ENCODE assay signal across 1 cellular context in the genomic region with DNA sequence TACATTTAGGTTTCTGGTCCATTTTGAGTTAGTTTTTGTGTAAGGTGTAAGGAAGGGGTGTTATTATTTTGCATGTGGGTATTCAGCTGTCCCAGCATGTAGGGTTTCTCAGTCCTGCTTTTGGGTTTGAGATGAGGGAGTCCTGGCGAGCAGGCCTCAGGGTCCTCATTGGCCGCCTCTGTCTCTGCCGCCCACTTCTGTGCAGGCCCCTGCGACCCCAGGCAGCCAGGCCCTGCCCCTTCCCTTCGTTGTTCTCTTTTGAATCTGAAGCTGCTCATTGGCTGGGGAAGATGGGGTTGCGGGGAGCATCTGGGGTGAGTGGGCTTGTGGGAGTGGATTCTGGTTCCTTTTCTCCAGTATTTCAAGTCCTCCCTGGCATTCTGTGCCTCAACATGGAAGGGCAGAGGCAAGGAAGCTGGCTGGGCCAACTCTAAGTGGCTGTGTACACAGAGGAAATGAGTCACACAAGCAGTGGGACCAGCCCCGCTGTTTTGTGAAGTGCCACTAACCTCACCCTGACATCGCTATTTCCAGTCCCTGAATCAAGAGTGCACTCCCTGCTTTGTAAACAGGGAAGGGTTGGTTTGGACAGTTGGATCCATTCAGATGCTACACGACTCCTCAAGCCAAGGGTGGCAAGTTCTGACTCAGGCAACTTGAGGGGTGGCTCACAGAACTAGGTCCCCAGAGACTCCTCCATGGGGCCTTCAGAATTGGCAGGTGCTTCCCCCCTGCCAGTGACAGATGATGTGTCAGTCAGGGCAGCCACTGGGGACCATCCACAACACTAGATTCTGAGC.
TF ChIP-seq lines count a peak whose summit lies in the region.
"Not testable (repeated sequence)": the region's sequence is repeated elsewhere in the genome, so short reads cannot be mapped to it uniquely, and the experiment has no call there.

No MANE protein-coding gene starts in this region.

TF ChIP-seq in HepG2, 621 proteins besides CTCF, POLR2A, EP300 and RAD21 (continued from another document):
- TF ChIP-seq FOXP4 (CRISPR knock-in tag; IDR thresholded peaks at IDR 0.05), result peak; percentile 40; the same call in 1 of the 2 replicates
- not testable (repeated sequence) for TF ChIP-seq SOX13, NR2F6 (IDR thresholded peaks at IDR 0.05)
- TF ChIP-seq SOX13 (CRISPR knock-in tag; conservative IDR thresholded peaks at IDR 0.05 in 1 of 2, IDR thresholded peaks at IDR 0.05 in 1 of 2), result peak in 1 of 2 experiments; percentile 16; a peak in 1 of 4 replicates
- 0 out of 2 replicates have a peak, but pooled peaks have one; percentile 27 for TF ChIP-seq MIER3 (CRISPR knock-in tag; IDR thresholded peaks at IDR 0.05; ENCODE audit: borderline replicate concordance)
- TF ChIP-seq, protein P1, sequence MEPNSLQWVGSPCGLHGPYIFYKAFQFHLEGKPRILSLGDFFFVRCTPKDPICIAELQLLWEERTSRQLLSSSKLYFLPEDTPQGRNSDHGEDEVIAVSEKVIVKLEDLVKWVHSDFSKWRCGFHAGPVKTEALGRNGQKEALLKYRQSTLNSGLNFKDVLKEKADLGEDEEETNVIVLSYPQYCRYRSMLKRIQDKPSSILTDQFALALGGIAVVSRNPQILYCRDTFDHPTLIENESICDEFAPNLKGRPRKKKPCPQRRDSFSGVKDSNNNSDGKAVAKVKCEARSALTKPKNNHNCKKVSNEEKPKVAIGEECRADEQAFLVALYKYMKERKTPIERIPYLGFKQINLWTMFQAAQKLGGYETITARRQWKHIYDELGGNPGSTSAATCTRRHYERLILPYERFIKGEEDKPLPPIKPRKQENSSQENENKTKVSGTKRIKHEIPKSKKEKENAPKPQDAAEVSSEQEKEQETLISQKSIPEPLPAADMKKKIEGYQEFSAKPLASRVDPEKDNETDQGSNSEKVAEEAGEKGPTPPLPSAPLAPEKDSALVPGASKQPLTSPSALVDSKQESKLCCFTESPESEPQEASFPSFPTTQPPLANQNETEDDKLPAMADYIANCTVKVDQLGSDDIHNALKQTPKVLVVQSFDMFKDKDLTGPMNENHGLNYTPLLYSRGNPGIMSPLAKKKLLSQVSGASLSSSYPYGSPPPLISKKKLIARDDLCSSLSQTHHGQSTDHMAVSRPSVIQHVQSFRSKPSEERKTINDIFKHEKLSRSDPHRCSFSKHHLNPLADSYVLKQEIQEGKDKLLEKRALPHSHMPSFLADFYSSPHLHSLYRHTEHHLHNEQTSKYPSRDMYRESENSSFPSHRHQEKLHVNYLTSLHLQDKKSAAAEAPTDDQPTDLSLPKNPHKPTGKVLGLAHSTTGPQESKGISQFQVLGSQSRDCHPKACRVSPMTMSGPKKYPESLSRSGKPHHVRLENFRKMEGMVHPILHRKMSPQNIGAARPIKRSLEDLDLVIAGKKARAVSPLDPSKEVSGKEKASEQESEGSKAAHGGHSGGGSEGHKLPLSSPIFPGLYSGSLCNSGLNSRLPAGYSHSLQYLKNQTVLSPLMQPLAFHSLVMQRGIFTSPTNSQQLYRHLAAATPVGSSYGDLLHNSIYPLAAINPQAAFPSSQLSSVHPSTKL (CRISPR knock-in tag; IDR thresholded peaks at IDR 0.05), result peak; percentile 71
- peak; percentile 46; the same call in 1 of the 2 replicates for TF ChIP-seq SOX5 (CRISPR knock-in tag; IDR thresholded peaks at IDR 0.05; ENCODE audit: borderline replicate concordance)
- TF ChIP-seq, protein P2, sequence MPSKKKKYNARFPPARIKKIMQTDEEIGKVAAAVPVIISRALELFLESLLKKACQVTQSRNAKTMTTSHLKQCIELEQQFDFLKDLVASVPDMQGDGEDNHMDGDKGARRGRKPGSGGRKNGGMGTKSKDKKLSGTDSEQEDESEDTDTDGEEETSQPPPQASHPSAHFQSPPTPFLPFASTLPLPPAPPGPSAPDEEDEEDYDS (CRISPR knock-in tag; IDR thresholded peaks at IDR 0.05), result 0 out of 2 replicates have a peak, but pooled peaks have one; percentile 19
- TF ChIP-seq FOXO1 (CRISPR knock-in tag; IDR thresholded peaks at IDR 0.05), result peak; percentile 29; the same call in 1 of the 2 replicates
- TF ChIP-seq ETV5 (CRISPR knock-in tag; IDR thresholded peaks at IDR 0.05; ENCODE audit: borderline replicate concordance), result peak; percentile 82; the same call in 1 of the 2 replicates
- TF ChIP-seq RARA (CRISPR knock-in tag; IDR thresholded peaks at IDR 0.05), result peak; percentile 77
- peak; percentile 84 for TF ChIP-seq ELF3 (CRISPR knock-in tag; IDR thresholded peaks at IDR 0.05)
- 0 out of 2 replicates have a peak, but pooled peaks have one; percentile 29 for TF ChIP-seq KAT8 (CRISPR knock-in tag; IDR thresholded peaks at IDR 0.05)
- TF ChIP-seq NR2F6 (CRISPR knock-in tag; IDR thresholded peaks at IDR 0.05), result peak; percentile 38; the same call in 1 of the 2 replicates
- peak; percentile 61 for TF ChIP-seq MED1 (CRISPR knock-in tag; IDR thresholded peaks at IDR 0.05)
- TF ChIP-seq, protein P3, sequence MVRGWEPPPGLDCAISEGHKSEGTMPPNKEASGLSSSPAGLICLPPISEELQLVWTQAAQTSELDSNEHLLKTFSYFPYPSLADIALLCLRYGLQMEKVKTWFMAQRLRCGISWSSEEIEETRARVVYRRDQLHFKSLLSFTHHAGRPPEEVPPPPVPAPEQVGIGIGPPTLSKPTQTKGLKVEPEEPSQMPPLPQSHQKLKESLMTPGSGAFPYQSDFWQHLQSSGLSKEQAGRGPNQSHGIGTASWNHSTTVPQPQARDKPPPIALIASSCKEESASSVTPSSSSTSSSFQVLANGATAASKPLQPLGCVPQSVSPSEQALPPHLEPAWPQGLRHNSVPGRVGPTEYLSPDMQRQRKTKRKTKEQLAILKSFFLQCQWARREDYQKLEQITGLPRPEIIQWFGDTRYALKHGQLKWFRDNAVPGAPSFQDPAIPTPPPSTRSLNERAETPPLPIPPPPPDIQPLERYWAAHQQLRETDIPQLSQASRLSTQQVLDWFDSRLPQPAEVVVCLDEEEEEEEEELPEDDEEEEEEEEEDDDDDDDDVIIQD (CRISPR knock-in tag; IDR thresholded peaks at IDR 0.05; ENCODE audit: low read depth), result peak; percentile 78
TF ChIP-seq in HepG2: peak in this region for 48; not testable (repeated sequence) for 573.
